ENCODE assay signal across 31 cellular contexts in genomic region chr3:114680299-114680698, GRCh38.
"Had no signal": no experiment of that assay in that cellular context is flagged by ENCODE, and none has a peak within 500 bp of the region (broad histone marks: within the 10 kb centered on the region; RNA-seq: fewer than 3 reads in every experiment).

No MANE protein-coding gene starts in this region.

- H3K36me3 Mint-ChIP-seq: natural killer cell, neural progenitor cell had no signal

- H3K4me1 Mint-ChIP-seq: natural killer cell; nephron; stimulated activated memory B cell treated with anti-CD40 and anti-IgM and Interleukin-4, amounts not matched to agents 10 μg/mL and 1 μg/mL and 100 μg/mL, for 72 hours; stimulated activated naive CD8-positive, alpha-beta T cell treated with anti-CD3 and anti-CD28 coated beads, Interleukin-15, amount 100 ng/mL, for 72 hours had no signal

- H3K27me3 ChIP-seq: neural progenitor cell, ovary, spleen, suprapubic skin, testis, tibial artery, transverse colon, upper lobe of right lung, uterus had no signal

- H3K4me3 Mint-ChIP-seq: natural killer cell; nephron; neural progenitor cell; stimulated activated memory B cell treated with anti-CD40 and anti-IgM and Interleukin-4, amounts not matched to agents 10 μg/mL and 1 μg/mL and 100 μg/mL, for 72 hours; stimulated activated naive CD8-positive, alpha-beta T cell treated with anti-CD3 and anti-CD28 coated beads, Interleukin-15, amount 100 ng/mL, for 72 hours; type B pancreatic cell had no signal

- H3K27me3 Mint-ChIP-seq: progenitor cell of endocrine pancreas; stimulated activated memory B cell treated with anti-CD40 and anti-IgM and Interleukin-4, amounts not matched to agents 10 μg/mL and 1 μg/mL and 100 μg/mL, for 72 hours; stimulated activated naive CD8-positive, alpha-beta T cell treated with anti-CD3 and anti-CD28 coated beads, Interleukin-15, amount 100 ng/mL, for 72 hours; type B pancreatic cell had no signal

- H3K36me3 ChIP-seq: neural progenitor cell, ovary, spleen, suprapubic skin, tibial artery, transverse colon, upper lobe of right lung, uterus had no signal

- H3K4me1 ChIP-seq: parathyroid adenoma, spleen, suprapubic skin, tibial artery, transverse colon, upper lobe of right lung, uterus had no signal

- H3K9me3 Mint-ChIP-seq: natural killer cell; nephron; stimulated activated naive CD8-positive, alpha-beta T cell treated with anti-CD3 and anti-CD28 coated beads, Interleukin-15, amount 100 ng/mL, for 72 hours had no signal

- H3K9ac ChIP-seq: neural progenitor cell, parathyroid adenoma had no signal

- H3K27ac ChIP-seq: neural progenitor cell, ovary, parathyroid adenoma, psoas muscle, skin epidermis, spleen, suprapubic skin, tibial artery, transverse colon, upper lobe of right lung, uterus had no signal

- DNase-seq: natural killer cell; occipital lobe; ovary; posterior cingulate gyrus; psoas muscle; right cardiac atrium; spleen; stimulated activated CD4-positive, alpha-beta T cell treated with anti-CD3 and anti-CD28 coated beads, Interleukin-12 subunit alpha, Interleukin-12 subunit beta, amount 100 ng/mL, for 4 hours; stimulated activated CD4-positive, alpha-beta T cell treated with anti-CD3 and anti-CD28 coated beads, Interleukin-1b, Interleukin-23, amount 100 ng/mL, for 48 hours; stimulated activated CD4-positive, alpha-beta T cell treated with anti-CD3 and anti-CD28 coated beads, Interleukin-4, amount 100 ng/mL, for 1 hour; stimulated activated CD4-positive, alpha-beta T cell treated with anti-CD3 and anti-CD28 coated beads, Interleukin-4, amount 100 ng/mL, for 4 hours; stimulated activated CD8-positive, alpha-beta memory T cell treated with anti-CD3 and anti-CD28 coated beads, Interleukin-4, amount 100 ng/mL, for 48 hours; stimulated activated naive CD4-positive, alpha-beta T cell; stimulated activated naive CD8-positive, alpha-beta T cell treated with anti-CD3 and anti-CD28 coated beads, Interleukin-15, amount 100 ng/mL, for 72 hours; stimulated activated naive CD8-positive, alpha-beta T cell treated with anti-CD3 and anti-CD28 coated beads, Interleukin-15, Interleukin-2, amounts not matched to agents 100 U/mL and 50 U/mL, for 24 hours; substantia nigra; testis; tibial artery; transverse colon; upper lobe of right lung; uterus had no signal

- H3K9me3 ChIP-seq: ovary, psoas muscle, suprapubic skin, testis, tibial artery, transverse colon, upper lobe of right lung, uterus had no signal

- ATAC-seq: natural killer cell; psoas muscle; right cardiac atrium; sciatic nerve; stimulated activated memory B cell treated with anti-CD40 and anti-IgM and Interleukin-4, amounts not matched to agents 10 μg/mL and 1 μg/mL and 100 μg/mL, for 72 hours; stimulated activated naive CD8-positive, alpha-beta T cell treated with anti-CD3 and anti-CD28 coated beads, Interleukin-15, amount 100 ng/mL, for 72 hours; stimulated activated naive CD8-positive, alpha-beta T cell treated with anti-CD3 and anti-CD28 coated beads, Interleukin-15, Interleukin-2, amounts not matched to agents 100 U/mL and 50 U/mL, for 24 hours; upper lobe of right lung had no signal

- H3K4me3 ChIP-seq: neural progenitor cell, ovary, psoas muscle, skin epidermis, smooth muscle cell, spleen, suprapubic skin, testis, tibial artery, transverse colon, upper lobe of right lung, uterus had no signal

- H3K27ac Mint-ChIP-seq: natural killer cell; nephron; neural progenitor cell; progenitor cell of endocrine pancreas; stimulated activated memory B cell treated with anti-CD40 and anti-IgM and Interleukin-4, amounts not matched to agents 10 μg/mL and 1 μg/mL and 100 μg/mL, for 72 hours; stimulated activated naive CD8-positive, alpha-beta T cell treated with anti-CD3 and anti-CD28 coated beads, Interleukin-15, amount 100 ng/mL, for 72 hours; type B pancreatic cell had no signal
